In the genomic region with DNA sequence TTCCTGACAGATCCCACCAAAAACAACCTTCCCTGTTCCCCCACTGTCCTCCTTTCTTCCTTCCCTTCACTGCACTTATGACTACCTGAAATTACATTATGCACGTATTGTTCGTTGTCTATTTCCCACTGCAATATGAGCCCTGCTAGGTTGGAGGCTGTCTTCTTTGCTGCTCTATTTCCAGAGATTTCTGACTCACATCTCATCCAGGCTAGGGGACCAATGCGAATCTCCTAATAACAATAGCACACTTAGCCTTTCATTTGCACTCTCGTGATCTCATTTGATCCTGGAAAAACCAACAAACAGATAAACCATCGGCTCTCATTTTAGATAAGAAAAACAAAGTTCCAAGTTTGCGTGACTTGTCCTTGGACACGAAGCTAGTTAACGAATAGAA, we compare ENCODE assay signal across 2 cellular contexts.
A peak's percentile ranks its signal among the peaks of the same experiment; 100 is the strongest.
TF ChIP-seq lines count a peak whose summit lies in the region.

No MANE protein-coding gene starts in this region.

TF ChIP-seq in HEK293, 187 proteins besides CTCF, POLR2A, EP300 and RAD21 (continued from another document):
- TF ChIP-seq PRDM1 (tag by site-specific recombination; IDR thresholded peaks at IDR 0.05) (peak; percentile 70), ZNF23 (tag by site-specific recombination; IDR thresholded peaks at IDR 0.05; ENCODE audit: borderline replicate concordance) (no peak), ZNF433 (tag by site-specific recombination; IDR thresholded peaks at IDR 0.05; ENCODE audit: low read depth) (no peak), HOXC10 (CRISPR knock-in tag; IDR thresholded peaks at IDR 0.05) (no peak), ZNF174 (tag by site-specific recombination; IDR thresholded peaks at IDR 0.05) (no peak), WT1 (tag by site-specific recombination; IDR thresholded peaks at IDR 0.05) (no peak), GLIS1 (tag by site-specific recombination; IDR thresholded peaks at IDR 0.05) (peak; percentile 73), ZNF843 (tag by site-specific recombination; IDR thresholded peaks at IDR 0.05) (0 out of 2 replicates have a peak, but pooled peaks have one; percentile 37), SP7 (tag by site-specific recombination; IDR thresholded peaks at IDR 0.05) (peak; percentile 41; the same call in 1 of the 2 replicates), FEZF1 (tag by site-specific recombination; IDR thresholded peaks at IDR 0.05) (peak; percentile 23; the same call in 1 of the 2 replicates), ZNF426 (tag by site-specific recombination; IDR thresholded peaks at IDR 0.05) (no peak), ZNF202 (tag by site-specific recombination; IDR thresholded peaks at IDR 0.05; ENCODE audit: borderline replicate concordance) (no peak), ZFP3 (tag by site-specific recombination; IDR thresholded peaks at IDR 0.05; ENCODE audit: low read depth) (no peak)
- TF ChIP-seq, protein P1, sequence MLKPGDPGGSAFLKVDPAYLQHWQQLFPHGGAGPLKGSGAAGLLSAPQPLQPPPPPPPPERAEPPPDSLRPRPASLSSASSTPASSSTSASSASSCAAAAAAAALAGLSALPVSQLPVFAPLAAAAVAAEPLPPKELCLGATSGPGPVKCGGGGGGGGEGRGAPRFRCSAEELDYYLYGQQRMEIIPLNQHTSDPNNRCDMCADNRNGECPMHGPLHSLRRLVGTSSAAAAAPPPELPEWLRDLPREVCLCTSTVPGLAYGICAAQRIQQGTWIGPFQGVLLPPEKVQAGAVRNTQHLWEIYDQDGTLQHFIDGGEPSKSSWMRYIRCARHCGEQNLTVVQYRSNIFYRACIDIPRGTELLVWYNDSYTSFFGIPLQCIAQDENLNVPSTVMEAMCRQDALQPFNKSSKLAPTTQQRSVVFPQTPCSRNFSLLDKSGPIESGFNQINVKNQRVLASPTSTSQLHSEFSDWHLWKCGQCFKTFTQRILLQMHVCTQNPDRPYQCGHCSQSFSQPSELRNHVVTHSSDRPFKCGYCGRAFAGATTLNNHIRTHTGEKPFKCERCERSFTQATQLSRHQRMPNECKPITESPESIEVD (tag by site-specific recombination; IDR thresholded peaks at IDR 0.05) = peak; percentile 51; the same call in 1 of the 2 replicates
- TF ChIP-seq, protein P2, sequence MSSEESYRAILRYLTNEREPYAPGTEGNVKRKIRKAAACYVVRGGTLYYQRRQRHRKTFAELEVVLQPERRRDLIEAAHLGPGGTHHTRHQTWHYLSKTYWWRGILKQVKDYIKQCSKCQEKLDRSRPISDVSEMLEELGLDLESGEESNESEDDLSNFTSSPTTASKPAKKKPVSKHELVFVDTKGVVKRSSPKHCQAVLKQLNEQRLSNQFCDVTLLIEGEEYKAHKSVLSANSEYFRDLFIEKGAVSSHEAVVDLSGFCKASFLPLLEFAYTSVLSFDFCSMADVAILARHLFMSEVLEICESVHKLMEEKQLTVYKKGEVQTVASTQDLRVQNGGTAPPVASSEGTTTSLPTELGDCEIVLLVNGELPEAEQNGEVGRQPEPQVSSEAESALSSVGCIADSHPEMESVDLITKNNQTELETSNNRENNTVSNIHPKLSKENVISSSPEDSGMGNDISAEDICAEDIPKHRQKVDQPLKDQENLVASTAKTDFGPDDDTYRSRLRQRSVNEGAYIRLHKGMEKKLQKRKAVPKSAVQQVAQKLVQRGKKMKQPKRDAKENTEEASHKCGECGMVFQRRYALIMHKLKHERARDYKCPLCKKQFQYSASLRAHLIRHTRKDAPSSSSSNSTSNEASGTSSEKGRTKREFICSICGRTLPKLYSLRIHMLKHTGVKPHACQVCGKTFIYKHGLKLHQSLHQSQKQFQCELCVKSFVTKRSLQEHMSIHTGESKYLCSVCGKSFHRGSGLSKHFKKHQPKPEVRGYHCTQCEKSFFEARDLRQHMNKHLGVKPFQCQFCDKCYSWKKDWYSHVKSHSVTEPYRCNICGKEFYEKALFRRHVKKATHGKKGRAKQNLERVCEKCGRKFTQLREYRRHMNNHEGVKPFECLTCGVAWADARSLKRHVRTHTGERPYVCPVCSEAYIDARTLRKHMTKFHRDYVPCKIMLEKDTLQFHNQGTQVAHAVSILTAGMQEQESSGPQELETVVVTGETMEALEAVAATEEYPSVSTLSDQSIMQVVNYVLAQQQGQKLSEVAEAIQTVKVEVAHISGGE (tag by site-specific recombination; conservative IDR thresholded peaks at IDR 0.05; ENCODE audit: low read depth) = no peak
- TF ChIP-seq, protein P3, sequence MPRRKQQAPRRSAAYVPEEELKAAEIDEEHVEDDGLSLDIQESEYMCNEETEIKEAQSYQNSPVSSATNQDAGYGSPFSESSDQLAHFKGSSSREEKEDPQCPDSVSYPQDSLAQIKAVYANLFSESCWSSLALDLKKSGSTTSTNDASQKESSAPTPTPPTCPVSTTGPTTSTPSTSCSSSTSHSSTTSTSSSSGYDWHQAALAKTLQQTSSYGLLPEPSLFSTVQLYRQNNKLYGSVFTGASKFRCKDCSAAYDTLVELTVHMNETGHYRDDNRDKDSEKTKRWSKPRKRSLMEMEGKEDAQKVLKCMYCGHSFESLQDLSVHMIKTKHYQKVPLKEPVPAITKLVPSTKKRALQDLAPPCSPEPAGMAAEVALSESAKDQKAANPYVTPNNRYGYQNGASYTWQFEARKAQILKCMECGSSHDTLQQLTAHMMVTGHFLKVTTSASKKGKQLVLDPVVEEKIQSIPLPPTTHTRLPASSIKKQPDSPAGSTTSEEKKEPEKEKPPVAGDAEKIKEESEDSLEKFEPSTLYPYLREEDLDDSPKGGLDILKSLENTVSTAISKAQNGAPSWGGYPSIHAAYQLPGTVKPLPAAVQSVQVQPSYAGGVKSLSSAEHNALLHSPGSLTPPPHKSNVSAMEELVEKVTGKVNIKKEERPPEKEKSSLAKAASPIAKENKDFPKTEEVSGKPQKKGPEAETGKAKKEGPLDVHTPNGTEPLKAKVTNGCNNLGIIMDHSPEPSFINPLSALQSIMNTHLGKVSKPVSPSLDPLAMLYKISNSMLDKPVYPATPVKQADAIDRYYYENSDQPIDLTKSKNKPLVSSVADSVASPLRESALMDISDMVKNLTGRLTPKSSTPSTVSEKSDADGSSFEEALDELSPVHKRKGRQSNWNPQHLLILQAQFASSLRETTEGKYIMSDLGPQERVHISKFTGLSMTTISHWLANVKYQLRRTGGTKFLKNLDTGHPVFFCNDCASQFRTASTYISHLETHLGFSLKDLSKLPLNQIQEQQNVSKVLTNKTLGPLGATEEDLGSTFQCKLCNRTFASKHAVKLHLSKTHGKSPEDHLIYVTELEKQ (tag by site-specific recombination; IDR thresholded peaks at IDR 0.05; ENCODE audit: borderline replicate concordance) = 0 out of 2 replicates have a peak, but pooled peaks have one; percentile 11

TF ChIP-seq in WTC11, 78 proteins besides CTCF, POLR2A, EP300 and RAD21 (continued from another document):
- TF ChIP-seq, protein P4, sequence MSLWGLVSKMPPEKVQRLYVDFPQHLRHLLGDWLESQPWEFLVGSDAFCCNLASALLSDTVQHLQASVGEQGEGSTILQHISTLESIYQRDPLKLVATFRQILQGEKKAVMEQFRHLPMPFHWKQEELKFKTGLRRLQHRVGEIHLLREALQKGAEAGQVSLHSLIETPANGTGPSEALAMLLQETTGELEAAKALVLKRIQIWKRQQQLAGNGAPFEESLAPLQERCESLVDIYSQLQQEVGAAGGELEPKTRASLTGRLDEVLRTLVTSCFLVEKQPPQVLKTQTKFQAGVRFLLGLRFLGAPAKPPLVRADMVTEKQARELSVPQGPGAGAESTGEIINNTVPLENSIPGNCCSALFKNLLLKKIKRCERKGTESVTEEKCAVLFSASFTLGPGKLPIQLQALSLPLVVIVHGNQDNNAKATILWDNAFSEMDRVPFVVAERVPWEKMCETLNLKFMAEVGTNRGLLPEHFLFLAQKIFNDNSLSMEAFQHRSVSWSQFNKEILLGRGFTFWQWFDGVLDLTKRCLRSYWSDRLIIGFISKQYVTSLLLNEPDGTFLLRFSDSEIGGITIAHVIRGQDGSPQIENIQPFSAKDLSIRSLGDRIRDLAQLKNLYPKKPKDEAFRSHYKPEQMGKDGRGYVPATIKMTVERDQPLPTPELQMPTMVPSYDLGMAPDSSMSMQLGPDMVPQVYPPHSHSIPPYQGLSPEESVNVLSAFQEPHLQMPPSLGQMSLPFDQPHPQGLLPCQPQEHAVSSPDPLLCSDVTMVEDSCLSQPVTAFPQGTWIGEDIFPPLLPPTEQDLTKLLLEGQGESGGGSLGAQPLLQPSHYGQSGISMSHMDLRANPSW (CRISPR knock-in tag; conservative IDR thresholded peaks at IDR 0.05; ENCODE audit: low read depth) = no peak
- TF ChIP-seq, protein P5, sequence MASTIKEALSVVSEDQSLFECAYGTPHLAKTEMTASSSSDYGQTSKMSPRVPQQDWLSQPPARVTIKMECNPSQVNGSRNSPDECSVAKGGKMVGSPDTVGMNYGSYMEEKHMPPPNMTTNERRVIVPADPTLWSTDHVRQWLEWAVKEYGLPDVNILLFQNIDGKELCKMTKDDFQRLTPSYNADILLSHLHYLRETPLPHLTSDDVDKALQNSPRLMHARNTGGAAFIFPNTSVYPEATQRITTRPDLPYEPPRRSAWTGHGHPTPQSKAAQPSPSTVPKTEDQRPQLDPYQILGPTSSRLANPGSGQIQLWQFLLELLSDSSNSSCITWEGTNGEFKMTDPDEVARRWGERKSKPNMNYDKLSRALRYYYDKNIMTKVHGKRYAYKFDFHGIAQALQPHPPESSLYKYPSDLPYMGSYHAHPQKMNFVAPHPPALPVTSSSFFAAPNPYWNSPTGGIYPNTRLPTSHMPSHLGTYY (CRISPR knock-in tag; IDR thresholded peaks at IDR 0.05) = no peak
- TF ChIP-seq ZNF671 (CRISPR knock-in tag; IDR thresholded peaks at IDR 0.05) (no peak), ZNF121 (CRISPR knock-in tag; IDR thresholded peaks at IDR 0.05) (no peak), NR2C2 (CRISPR knock-in tag; IDR thresholded peaks at IDR 0.05) (no peak), ZNF219 (CRISPR knock-in tag; IDR thresholded peaks at IDR 0.05; ENCODE audit: borderline replicate concordance) (no peak), ZNF416 (CRISPR knock-in tag; IDR thresholded peaks at IDR 0.05) (no peak), ZNF423 (CRISPR knock-in tag; IDR thresholded peaks at IDR 0.05) (no peak)
- TF ChIP-seq, protein P6, sequence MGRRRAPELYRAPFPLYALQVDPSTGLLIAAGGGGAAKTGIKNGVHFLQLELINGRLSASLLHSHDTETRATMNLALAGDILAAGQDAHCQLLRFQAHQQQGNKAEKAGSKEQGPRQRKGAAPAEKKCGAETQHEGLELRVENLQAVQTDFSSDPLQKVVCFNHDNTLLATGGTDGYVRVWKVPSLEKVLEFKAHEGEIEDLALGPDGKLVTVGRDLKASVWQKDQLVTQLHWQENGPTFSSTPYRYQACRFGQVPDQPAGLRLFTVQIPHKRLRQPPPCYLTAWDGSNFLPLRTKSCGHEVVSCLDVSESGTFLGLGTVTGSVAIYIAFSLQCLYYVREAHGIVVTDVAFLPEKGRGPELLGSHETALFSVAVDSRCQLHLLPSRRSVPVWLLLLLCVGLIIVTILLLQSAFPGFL (CRISPR knock-in tag; IDR thresholded peaks at IDR 0.05; ENCODE audit: borderline replicate concordance) = no peak
TF ChIP-seq in WTC11: peak in this region for 0.
